In genomic region chr6:51415501-51415900, GRCh38 we compare ENCODE assay signal across 20 cellular contexts.
"Had no signal": no experiment of that assay in that cellular context is flagged by ENCODE, and none has a peak within 500 bp of the region (broad histone marks: within the 10 kb centered on the region; RNA-seq: fewer than 3 reads in every experiment).

No MANE protein-coding gene starts in this region.

- H3K27ac ChIP-seq: colonic mucosa, esophagus muscularis mucosa, foreskin keratinocyte, gastroesophageal sphincter, heart left ventricle, hepatocyte, left lung had no signal

- H3K4me1 Mint-ChIP-seq: endodermal cell, memory B cell had no signal

- ATAC-seq: effector memory CD8-positive, alpha-beta T cell; foreskin keratinocyte; gastroesophageal sphincter; heart left ventricle; left cardiac atrium; left lung; left ventricle myocardium superior had no signal

- H3K4me2 ChIP-seq: hepatocyte had no signal

- H3K27me3 ChIP-seq: colonic mucosa, esophagus muscularis mucosa, foreskin keratinocyte, gastroesophageal sphincter, heart left ventricle, hepatocyte, left lung had no signal

- H3K4me3 Mint-ChIP-seq: dendritic cell treated with granulocyte-macrophage colony-stimulating factor and Interleukin-4, amounts not matched to agents 40 ng/mL and 50 ng/mL, for 4 days; effector memory CD8-positive, alpha-beta T cell; endodermal cell; memory B cell had no signal

- H3K27me3 Mint-ChIP-seq: dendritic cell treated with granulocyte-macrophage colony-stimulating factor and Interleukin-4, amounts not matched to agents 40 ng/mL and 50 ng/mL, for 4 days; effector memory CD8-positive, alpha-beta T cell; memory B cell had no signal

- H3K9me3 ChIP-seq: colonic mucosa, esophagus muscularis mucosa, gastroesophageal sphincter, heart left ventricle, left lung had no signal

- H3K36me3 ChIP-seq: colonic mucosa, esophagus muscularis mucosa, gastroesophageal sphincter, heart left ventricle, left lung had no signal

- H3K27ac Mint-ChIP-seq: dendritic cell treated with granulocyte-macrophage colony-stimulating factor and Interleukin-4, amounts not matched to agents 40 ng/mL and 50 ng/mL, for 4 days; effector memory CD8-positive, alpha-beta T cell; endodermal cell; memory B cell had no signal

- H3K4me3 ChIP-seq: colonic mucosa, esophagus muscularis mucosa, gastroesophageal sphincter, heart left ventricle, hepatocyte, left lung, lung had no signal

- H3K36me3 Mint-ChIP-seq: memory B cell had no signal

- H3K9me3 Mint-ChIP-seq: dendritic cell treated with granulocyte-macrophage colony-stimulating factor and Interleukin-4, amounts not matched to agents 40 ng/mL and 50 ng/mL, for 4 days had no signal

- H3K4me1 ChIP-seq: colonic mucosa, esophagus muscularis mucosa, foreskin keratinocyte, gastroesophageal sphincter, heart left ventricle, left lung had no signal

- H2AFZ ChIP-seq: hepatocyte had no signal

- DNase-seq: colonic mucosa; cortex of kidney; effector CD8-positive, alpha-beta T cell; effector memory CD8-positive, alpha-beta T cell; endodermal cell; foreskin keratinocyte; heart left ventricle; hypothalamus; left cardiac atrium; left lung; left ventricle myocardium superior; mammary epithelial cell; mesendoderm; midbrain had no signal
